ENCODE assay signal across 1 cellular context in genomic region chr11:125512106-125512505, GRCh38.
TF ChIP-seq lines count a peak whose summit lies in the region.

No MANE protein-coding gene starts in this region.

TF ChIP-seq in H1, 55 proteins besides CTCF, POLR2A, EP300 and RAD21:
- no peak for TF ChIP-seq ATF3 (IDR thresholded peaks at IDR 0.05; ENCODE audit: insufficient read depth, low read depth, low read length)
- no peak for TF ChIP-seq SP2 (IDR thresholded peaks at IDR 0.05; ENCODE audit: low read length)
- no peak for TF ChIP-seq CHD2 (IDR thresholded peaks at IDR 0.05; ENCODE audit: low read length)
- TF ChIP-seq BCL11A (IDR thresholded peaks at IDR 0.05; ENCODE audit: low read depth in 2 of 2, low read length in 2 of 2), result no peak
- no peak for TF ChIP-seq SIX5 (IDR thresholded peaks at IDR 0.05; ENCODE audit: low read depth, low read length)
- TF ChIP-seq PHF8 (conservative IDR thresholded peaks at IDR 0.05; ENCODE audit: low read depth, low read length), result no peak
- TF ChIP-seq BRCA1 (IDR thresholded peaks at IDR 0.05; ENCODE audit: low read depth, low read length), result no peak
- no peak for TF ChIP-seq SAP30 (IDR thresholded peaks at IDR 0.05; ENCODE audit: insufficient read depth, insufficient replicate concordance, low read length)
- TF ChIP-seq SP1 (IDR thresholded peaks at IDR 0.05; ENCODE audit: low read depth, low read length), result no peak
- no peak for TF ChIP-seq KDM5A (IDR thresholded peaks at IDR 0.05; ENCODE audit: low read length)
- no peak for TF ChIP-seq SP4 (IDR thresholded peaks at IDR 0.05; ENCODE audit: low read length)
- TF ChIP-seq RNF2 (IDR thresholded peaks at IDR 0.05; ENCODE audit: borderline replicate concordance, low read depth, low read length, missing control alignments, poor library complexity, severe bottlenecking), result no peak
- no peak for TF ChIP-seq CHD7 (IDR thresholded peaks at IDR 0.05; ENCODE audit: insufficient replicate concordance, low read length)
- TF ChIP-seq CREB1 (IDR thresholded peaks at IDR 0.05), result no peak
- TF ChIP-seq HDAC2 (IDR thresholded peaks at IDR 0.05; ENCODE audit: borderline replicate concordance in 1 of 2, low read depth in 2 of 2, low read length in 2 of 2), result no peak
